Comparison of ENCODE assay signal across 25 cellular contexts in the genomic region with DNA sequence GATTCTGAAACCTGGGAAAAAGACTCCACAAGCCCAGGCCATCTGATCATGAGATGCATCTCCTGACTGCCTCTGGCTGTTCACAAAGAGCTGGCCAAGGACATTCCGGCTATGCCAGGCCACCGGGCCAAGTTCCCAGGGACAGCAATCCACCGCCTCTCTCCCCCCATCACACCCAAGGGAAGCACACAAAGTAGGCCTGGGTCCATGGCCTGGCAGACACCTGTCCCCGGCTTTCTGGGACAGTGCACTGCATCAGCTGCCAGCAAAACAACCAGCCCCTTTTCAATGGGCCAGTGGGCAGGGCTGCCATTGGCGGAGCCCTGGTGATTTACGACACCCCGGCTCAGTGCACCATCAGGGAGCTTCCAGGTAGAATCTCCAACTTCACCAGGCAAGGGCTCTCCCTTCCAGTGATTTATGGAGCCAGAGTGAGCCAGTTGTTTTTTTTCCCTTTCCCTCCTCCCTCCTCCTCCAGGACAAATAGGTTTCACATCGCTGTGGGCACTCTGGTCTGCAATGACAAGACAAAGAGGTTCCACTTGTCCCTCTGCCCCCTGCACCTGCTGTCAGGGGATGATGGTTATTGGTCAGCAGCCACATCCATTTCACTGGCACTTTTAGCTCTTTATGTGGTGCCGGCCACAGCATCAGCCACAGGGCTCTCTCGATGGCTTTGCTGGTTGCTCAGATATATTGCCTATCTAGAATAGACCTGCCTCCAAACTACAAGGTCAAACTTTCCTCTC.
DNase-seq lines count a peak whose midpoint lies in the region; ATAC-seq lines count a peak whose summit lies in the region.
"Had no signal": no experiment of that assay in that cellular context is flagged by ENCODE, and none has a peak within 500 bp of the region (broad histone marks: within the 10 kb centered on the region; RNA-seq: fewer than 3 reads in every experiment).

No MANE protein-coding gene starts in this region.

- no peak overlapping the region for H3K27ac ChIP-seq in neuronal stem cell (replicated peaks; ENCODE audit: low read length)
- H3K27ac ChIP-seq: hepatocyte, HL-60, pancreas, spleen, stomach, WERI-Rb-1 had no signal

- H3K27me3 Mint-ChIP-seq in stimulated activated naive CD8-positive, alpha-beta T cell treated with anti-CD3 and anti-CD28 coated beads, Interleukin-15, amount 100 ng/mL, for 72 hours: peaks cover 26% of the 10 kb centered on the region

- no CpG with 5 or more reads among the region's 10 CpGs for WGBS in neuronal stem cell (ENCODE audit: extremely low coverage in 2 of 2, insufficient read length in 2 of 2, insufficient replicate concordance in 1 of 2), 2 donors

- no peak overlapping the region for H2BK120ac ChIP-seq in neuronal stem cell (ENCODE audit: low read depth, low read length)

- H3K4me1 ChIP-seq in neuronal stem cell (ENCODE audit: control insufficient read depth in 2 of 2, insufficient read depth in 1 of 2, low read depth in 1 of 2, low read length in 2 of 2): peaks cover 3 to 17% of the 10 kb centered on the region in 2 donors
- H3K4me1 ChIP-seq: pancreas had no signal

- H3K14ac ChIP-seq in neuronal stem cell (ENCODE audit: low read length): no peak overlapping the region

- no peaks in the 10 kb centered on the region for H3K4me1 Mint-ChIP-seq in stimulated activated naive CD8-positive, alpha-beta T cell treated with anti-CD3 and anti-CD28 coated beads, Interleukin-15, amount 100 ng/mL, for 72 hours

- in situ Hi-C loops in G401 (cut with HindIII; ENCODE audit: low sequenced_read_pairs): no loop called here

- DNase-seq in C1 segment of cervical spinal cord (lab: John Stamatoyannopoulos, UW): peak in 8 of 14 donors; percentile 11 to 77 (median 44)
- peak; percentile 37 for DNase-seq in NCI-H187 treated with DMSO at 0.1 percent for 48 hours (lab: John Stamatoyannopoulos, UW)
- peak; percentile 84 for DNase-seq in SHP77 treated with DMSO at 0.1 percent for 48 hours (lab: John Stamatoyannopoulos, UW)
- DNase-seq in neuronal stem cell (ENCODE audit: low spot score): no peak
- DNase-seq in stimulated activated naive CD8-positive, alpha-beta T cell treated with anti-CD3 and anti-CD28 coated beads, Interleukin-15, amount 100 ng/mL, for 72 hours: no peak
- DNase-seq in G401 (ENCODE audit: low spot score): no peak
- DNase-seq: activated CD4-positive, alpha-beta T cell treated with anti-CD3 and anti-CD28 coated beads, Interleukin-2, amount 10 ng/mL, durations not matched to agents 24 days and 14 days; CD8-positive, alpha-beta T cell; EL; foreskin melanocyte; H7; KG1; NCI-H526; pancreas; spleen; stimulated activated CD4-positive, alpha-beta T cell treated with anti-CD3 and anti-CD28 coated beads, Interleukin-2, amount 100 ng/mL, for 24 hours; stomach; T1000; WERI-Rb-1 had no signal

- H2BK15ac ChIP-seq in neuronal stem cell (ENCODE audit: low read length): no peak overlapping the region

- no peak overlapping the region for H2BK12ac ChIP-seq in neuronal stem cell (ENCODE audit: low read length)

- H4K91ac ChIP-seq in neuronal stem cell (ENCODE audit: low read depth, low read length, poor library complexity): no peak overlapping the region

- no peaks in the 10 kb centered on the region for H3K36me3 ChIP-seq in neuronal stem cell (replicated peaks in 1 of 2; ENCODE audit: control insufficient read depth in 2 of 2, insufficient read depth in 2 of 2, low read length in 2 of 2)
- H3K36me3 ChIP-seq: pancreas, spleen, stomach, WERI-Rb-1 had no signal

- H3K4me3 Mint-ChIP-seq in stimulated activated naive CD8-positive, alpha-beta T cell treated with anti-CD3 and anti-CD28 coated beads, Interleukin-15, amount 100 ng/mL, for 72 hours: no peak overlapping the region
- H3K4me3 Mint-ChIP-seq: activated CD4-positive, alpha-beta T cell treated with anti-CD3 and anti-CD28 coated beads, Interleukin-2, amount 10 ng/mL, durations not matched to agents 24 days and 14 days; activated naive CD8-positive, alpha-beta T cell; CD8-positive, alpha-beta T cell had no signal

- H4K8ac ChIP-seq in neuronal stem cell (ENCODE audit: low read depth, low read length): no peak overlapping the region

- no peaks in the 10 kb centered on the region for H3K9me3 ChIP-seq in neuronal stem cell (replicated peaks in 1 of 2; ENCODE audit: control insufficient read depth in 2 of 2, insufficient read depth in 1 of 2, low read depth in 1 of 2, low read length in 2 of 2)
- H3K9me3 ChIP-seq: pancreas, spleen, stomach had no signal

- H2AFZ ChIP-seq in neuronal stem cell (ENCODE audit: low read length): no peak overlapping the region
- H2AFZ ChIP-seq: hepatocyte had no signal

- peak overlapping the region; percentile 36 for H3K18ac ChIP-seq in neuronal stem cell (ENCODE audit: low read length)

- H3K9me3 Mint-ChIP-seq in stimulated activated naive CD8-positive, alpha-beta T cell treated with anti-CD3 and anti-CD28 coated beads, Interleukin-15, amount 100 ng/mL, for 72 hours: no peaks in the 10 kb centered on the region
- H3K9me3 Mint-ChIP-seq: activated CD4-positive, alpha-beta T cell treated with anti-CD3 and anti-CD28 coated beads, Interleukin-2, amount 10 ng/mL, durations not matched to agents 24 days and 14 days had no signal

- H3K4ac ChIP-seq in neuronal stem cell (ENCODE audit: low read length): no peak overlapping the region

- H2BK5ac ChIP-seq in neuronal stem cell (ENCODE audit: low read length): no peak overlapping the region

- no peaks in the 10 kb centered on the region for H3K79me1 ChIP-seq in neuronal stem cell (ENCODE audit: low read depth, low read length)

- H3K23ac ChIP-seq in neuronal stem cell (ENCODE audit: low read depth, low read length, poor library complexity): no peak overlapping the region

- H3K4me3 ChIP-seq in neuronal stem cell (ENCODE audit: low read length in 2 of 2): no peak overlapping the region
- H3K4me3 ChIP-seq: hepatocyte, lung, pancreas, spleen, stomach had no signal

- H3K9ac ChIP-seq in neuronal stem cell (ENCODE audit: low read depth, low read length, poor library complexity): no peak overlapping the region

- no peak overlapping the region for H3K27ac Mint-ChIP-seq in stimulated activated naive CD8-positive, alpha-beta T cell treated with anti-CD3 and anti-CD28 coated beads, Interleukin-15, amount 100 ng/mL, for 72 hours
- H3K27ac Mint-ChIP-seq: activated CD4-positive, alpha-beta T cell treated with anti-CD3 and anti-CD28 coated beads, Interleukin-2, amount 10 ng/mL, durations not matched to agents 24 days and 14 days; activated naive CD8-positive, alpha-beta T cell; CD8-positive, alpha-beta T cell had no signal

- no peak overlapping the region for H2AK5ac ChIP-seq in neuronal stem cell (ENCODE audit: low read depth, low read length)

- ATAC-seq in HG03095 (IDR thresholded peaks at IDR 0.05; ENCODE audit: unreplicated experiment) (no peak), HG02678 (IDR thresholded peaks at IDR 0.05; ENCODE audit: unreplicated experiment) (no peak)
- no peak for ATAC-seq in stimulated activated naive CD8-positive, alpha-beta T cell treated with anti-CD3 and anti-CD28 coated beads, Interleukin-15, amount 100 ng/mL, for 72 hours
- ATAC-seq: CD8-positive, alpha-beta T cell; pancreas had no signal

- no peak overlapping the region for H3K4me2 ChIP-seq in neuronal stem cell (ENCODE audit: insufficient read depth, low read length, poor library complexity, severe bottlenecking)
- H3K4me2 ChIP-seq: hepatocyte had no signal

- no peaks in the 10 kb centered on the region for H3K27me3 ChIP-seq in neuronal stem cell (ENCODE audit: control insufficient read depth in 3 of 3, insufficient read depth in 3 of 3, low read depth in 1 of 3, low read length in 3 of 3)
- H3K27me3 ChIP-seq: hepatocyte, pancreas, stomach had no signal

Comparison
In these comparisons a context has a peak if more than half of its experiments do, and no peak if none do; other contexts are left out.
1. DNase-seq: peak in C1 segment of cervical spinal cord (8 of 14), NCI-H187 treated with DMSO at 0.1 percent for 48 hours (single experiment) and SHP77 treated with DMSO at 0.1 percent for 48 hours (single experiment); none in neuronal stem cell (single experiment), stimulated activated naive CD8-positive, alpha-beta T cell treated with anti-CD3 and anti-CD28 coated beads, Interleukin-15, amount 100 ng/mL, for 72 hours (0 of 2) and G401 (single experiment).